In genomic region chr17:386145-386876, GRCh38 we compare ENCODE assay signal across 8 cellular contexts. TPM values are rescaled to one million over a fixed set of nuclear protein-coding genes. Genes with fewer than 3 reads are reported as not detected.
DNase-seq lines count a peak whose midpoint lies in the region; ATAC-seq and TF ChIP-seq lines count a peak whose summit lies in the region.

No MANE protein-coding gene starts in this region.

- no peaks in the 10 kb centered on the region for H3K9me3 ChIP-seq in left lung

- H3K36me3 ChIP-seq in left lung: no peaks in the 10 kb centered on the region

- peak; percentile 15 for DNase-seq in NCI-H1694 treated with DMSO at 0.1 percent for 48 hours (lab: John Stamatoyannopoulos, UW)
- no peak for DNase-seq in NCI-H1694 (lab: John Stamatoyannopoulos, UW)
- no peak for DNase-seq in Jurkat, Clone E6-1 (ENCODE audit: low read depth, low spot score)
- peak; percentile 33 for DNase-seq in activated CD4-positive, CD25-positive, alpha-beta regulatory T cell treated with anti-CD3 and anti-CD28 coated beads, Interleukin-2, amount 50 U/mL, for 16 hours (ENCODE audit: low read depth, low spot score)
- peak; percentile 33 for DNase-seq in central memory CD4-positive, alpha-beta T cell
- peak; percentile 80 to 99 for DNase-seq in left lung
- peak; percentile 44 to 73 (median 55) for DNase-seq in stimulated activated CD4-positive, alpha-beta T cell treated with anti-CD3 and anti-CD28 coated beads, TNF-alpha, amount 100 ng/mL, for 24 hours (ENCODE audit: low read depth in 3 of 3)
- no peak for DNase-seq in cerebellar nuclear complex (lab: John Stamatoyannopoulos, UW)

- TF ChIP-seq CTCF in left lung (IDR thresholded peaks at IDR 0.05): peak; percentile 65 to 83

- H3K4me1 ChIP-seq in left lung: peaks cover 9 to 23% of the 10 kb centered on the region in 2 donors

- peaks cover 0 to 27% of the 10 kb centered on the region in 2 donors for H3K27me3 ChIP-seq in left lung

- intact Hi-C loops in left lung (cut with DNase I): no loop called here

- H3K4me3 ChIP-seq in Jurkat, Clone E6-1 (ENCODE audit: low read length): peak overlapping the region; percentile 30
- H3K4me3 ChIP-seq in left lung: peak overlapping the region in 1 of 2 donors; percentile 52

- H3K27ac ChIP-seq in left lung: peak overlapping the region in 1 of 2 donors; percentile 80

- peak; percentile 96 for ATAC-seq in left lung

RNA-seq across cellular contexts. Expression of gene RPH3AL, which starts 33.7 kb away (rescaled TPM):
- polyA plus RNA-seq in Jurkat, Clone E6-1 (2012; ENCODE audit: insufficient read depth, insufficient read length): 6.2 TPM
- total RNA-seq in left lung: 10 to 100 TPM; 44.7 to 57.1 TPM

RNA-seq across cellular contexts. Expression of gene RFLNB, which starts 59.4 kb away (rescaled TPM):
- 24.5 TPM for polyA plus RNA-seq in Jurkat, Clone E6-1 (2012; ENCODE audit: insufficient read depth, insufficient read length)
- 10 to 100 TPM; 11.5 to 21.0 TPM for total RNA-seq in left lung

Comparison
In these comparisons a context has a peak if more than half of its experiments do, and no peak if none do; other contexts are left out.
1. DNase-seq: peak in NCI-H1694 treated with DMSO at 0.1 percent for 48 hours (single experiment), activated CD4-positive, CD25-positive, alpha-beta regulatory T cell treated with anti-CD3 and anti-CD28 coated beads, Interleukin-2, amount 50 U/mL, for 16 hours (single experiment), central memory CD4-positive, alpha-beta T cell (single experiment), left lung (2 of 2) and stimulated activated CD4-positive, alpha-beta T cell treated with anti-CD3 and anti-CD28 coated beads, TNF-alpha, amount 100 ng/mL, for 24 hours (3 of 3); none in NCI-H1694 (single experiment), Jurkat, Clone E6-1 (single experiment) and cerebellar nuclear complex (0 of 2).